ENCODE assay signal across 1 cellular context in the genomic region with DNA sequence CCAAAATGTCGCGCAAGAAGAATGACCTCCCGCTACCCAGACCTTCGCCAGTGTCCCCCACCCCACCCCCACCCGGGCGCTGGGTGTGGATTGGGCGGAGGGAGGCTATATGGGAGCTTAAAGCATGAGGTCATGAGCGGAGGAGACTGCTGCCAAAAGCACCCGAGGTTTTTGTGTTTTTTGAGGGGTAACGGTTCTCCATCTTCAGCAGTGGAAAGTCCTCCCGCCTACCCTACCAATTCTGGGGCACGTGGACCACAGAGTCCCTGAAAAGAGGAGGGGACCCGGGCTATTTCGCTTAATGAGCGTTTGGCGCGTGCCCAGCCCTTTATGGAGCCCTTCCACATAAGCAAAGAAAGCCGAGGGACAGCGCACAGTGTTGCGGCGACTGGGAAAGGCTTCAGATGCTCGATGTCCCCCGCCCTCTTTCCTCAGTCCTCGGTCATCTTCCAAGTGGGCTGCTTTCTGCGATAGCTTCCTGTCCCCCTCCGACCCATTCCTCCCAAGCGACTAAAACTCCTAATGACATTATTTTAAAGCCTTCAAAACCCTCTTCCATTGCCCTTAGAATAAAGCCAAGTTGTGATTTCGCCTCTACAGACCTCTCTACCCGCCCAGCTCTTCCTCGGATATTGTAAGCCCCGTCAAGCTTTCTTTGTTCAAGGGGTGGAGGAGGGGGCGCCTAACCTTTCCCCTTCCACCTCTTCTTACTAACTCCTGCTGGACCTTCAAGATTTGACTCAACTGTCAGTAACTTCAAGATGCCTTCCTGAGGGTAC.
A peak's percentile ranks its signal among the peaks of the same experiment; 100 is the strongest.
TF ChIP-seq lines count a peak whose summit lies in the region.

No MANE protein-coding gene starts in this region.

TF ChIP-seq in HEK293, 187 proteins besides CTCF, POLR2A, EP300 and RAD21 (continued from another document and continues in another):
- TF ChIP-seq, protein P1, sequence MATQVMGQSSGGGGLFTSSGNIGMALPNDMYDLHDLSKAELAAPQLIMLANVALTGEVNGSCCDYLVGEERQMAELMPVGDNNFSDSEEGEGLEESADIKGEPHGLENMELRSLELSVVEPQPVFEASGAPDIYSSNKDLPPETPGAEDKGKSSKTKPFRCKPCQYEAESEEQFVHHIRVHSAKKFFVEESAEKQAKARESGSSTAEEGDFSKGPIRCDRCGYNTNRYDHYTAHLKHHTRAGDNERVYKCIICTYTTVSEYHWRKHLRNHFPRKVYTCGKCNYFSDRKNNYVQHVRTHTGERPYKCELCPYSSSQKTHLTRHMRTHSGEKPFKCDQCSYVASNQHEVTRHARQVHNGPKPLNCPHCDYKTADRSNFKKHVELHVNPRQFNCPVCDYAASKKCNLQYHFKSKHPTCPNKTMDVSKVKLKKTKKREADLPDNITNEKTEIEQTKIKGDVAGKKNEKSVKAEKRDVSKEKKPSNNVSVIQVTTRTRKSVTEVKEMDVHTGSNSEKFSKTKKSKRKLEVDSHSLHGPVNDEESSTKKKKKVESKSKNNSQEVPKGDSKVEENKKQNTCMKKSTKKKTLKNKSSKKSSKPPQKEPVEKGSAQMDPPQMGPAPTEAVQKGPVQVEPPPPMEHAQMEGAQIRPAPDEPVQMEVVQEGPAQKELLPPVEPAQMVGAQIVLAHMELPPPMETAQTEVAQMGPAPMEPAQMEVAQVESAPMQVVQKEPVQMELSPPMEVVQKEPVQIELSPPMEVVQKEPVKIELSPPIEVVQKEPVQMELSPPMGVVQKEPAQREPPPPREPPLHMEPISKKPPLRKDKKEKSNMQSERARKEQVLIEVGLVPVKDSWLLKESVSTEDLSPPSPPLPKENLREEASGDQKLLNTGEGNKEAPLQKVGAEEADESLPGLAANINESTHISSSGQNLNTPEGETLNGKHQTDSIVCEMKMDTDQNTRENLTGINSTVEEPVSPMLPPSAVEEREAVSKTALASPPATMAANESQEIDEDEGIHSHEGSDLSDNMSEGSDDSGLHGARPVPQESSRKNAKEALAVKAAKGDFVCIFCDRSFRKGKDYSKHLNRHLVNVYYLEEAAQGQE (tag by site-specific recombination; IDR thresholded peaks at IDR 0.05), result peak; percentile 68
- TF ChIP-seq, protein P2, sequence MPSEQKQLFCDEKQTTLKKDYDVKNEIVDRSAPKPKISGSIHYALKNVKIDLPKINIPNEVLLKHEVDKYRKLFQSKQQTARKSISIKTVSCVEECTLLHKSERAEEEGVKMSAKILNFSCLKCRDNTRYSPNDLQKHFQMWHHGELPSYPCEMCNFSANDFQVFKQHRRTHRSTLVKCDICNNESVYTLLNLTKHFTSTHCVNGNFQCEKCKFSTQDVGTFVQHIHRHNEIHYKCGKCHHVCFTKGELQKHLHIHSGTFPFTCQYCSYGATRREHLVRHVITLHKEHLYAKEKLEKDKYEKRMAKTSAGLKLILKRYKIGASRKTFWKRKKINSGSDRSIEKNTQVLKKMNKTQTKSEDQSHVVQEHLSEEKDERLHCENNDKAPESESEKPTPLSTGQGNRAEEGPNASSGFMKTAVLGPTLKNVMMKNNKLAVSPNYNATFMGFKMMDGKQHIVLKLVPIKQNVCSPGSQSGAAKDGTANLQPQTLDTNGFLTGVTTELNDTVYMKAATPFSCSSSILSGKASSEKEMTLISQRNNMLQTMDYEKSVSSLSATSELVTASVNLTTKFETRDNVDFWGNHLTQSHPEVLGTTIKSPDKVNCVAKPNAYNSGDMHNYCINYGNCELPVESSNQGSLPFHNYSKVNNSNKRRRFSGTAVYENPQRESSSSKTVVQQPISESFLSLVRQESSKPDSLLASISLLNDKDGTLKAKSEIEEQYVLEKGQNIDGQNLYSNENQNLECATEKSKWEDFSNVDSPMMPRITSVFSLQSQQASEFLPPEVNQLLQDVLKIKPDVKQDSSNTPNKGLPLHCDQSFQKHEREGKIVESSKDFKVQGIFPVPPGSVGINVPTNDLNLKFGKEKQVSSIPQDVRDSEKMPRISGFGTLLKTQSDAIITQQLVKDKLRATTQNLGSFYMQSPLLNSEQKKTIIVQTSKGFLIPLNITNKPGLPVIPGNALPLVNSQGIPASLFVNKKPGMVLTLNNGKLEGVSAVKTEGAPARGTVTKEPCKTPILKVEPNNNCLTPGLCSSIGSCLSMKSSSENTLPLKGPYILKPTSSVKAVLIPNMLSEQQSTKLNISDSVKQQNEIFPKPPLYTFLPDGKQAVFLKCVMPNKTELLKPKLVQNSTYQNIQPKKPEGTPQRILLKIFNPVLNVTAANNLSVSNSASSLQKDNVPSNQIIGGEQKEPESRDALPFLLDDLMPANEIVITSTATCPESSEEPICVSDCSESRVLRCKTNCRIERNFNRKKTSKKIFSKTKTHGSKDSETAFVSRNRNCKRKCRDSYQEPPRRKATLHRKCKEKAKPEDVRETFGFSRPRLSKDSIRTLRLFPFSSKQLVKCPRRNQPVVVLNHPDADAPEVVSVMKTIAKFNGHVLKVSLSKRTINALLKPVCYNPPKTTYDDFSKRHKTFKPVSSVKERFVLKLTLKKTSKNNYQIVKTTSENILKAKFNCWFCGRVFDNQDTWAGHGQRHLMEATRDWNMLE (tag by site-specific recombination; conservative IDR thresholded peaks at IDR 0.05; ENCODE audit: low read depth), result no peak
- peak; percentile 67; the same call in 1 of the 2 replicates for TF ChIP-seq KLF7 (tag by site-specific recombination; IDR thresholded peaks at IDR 0.05; ENCODE audit: borderline replicate concordance)
- 0 out of 2 replicates have a peak, but pooled peaks have one; percentile 7 for TF ChIP-seq ZNF391 (tag by site-specific recombination; IDR thresholded peaks at IDR 0.05; ENCODE audit: borderline replicate concordance, low read depth)
- TF ChIP-seq ZNF792 (tag by site-specific recombination; IDR thresholded peaks at IDR 0.05), result no peak
- TF ChIP-seq, protein P3, sequence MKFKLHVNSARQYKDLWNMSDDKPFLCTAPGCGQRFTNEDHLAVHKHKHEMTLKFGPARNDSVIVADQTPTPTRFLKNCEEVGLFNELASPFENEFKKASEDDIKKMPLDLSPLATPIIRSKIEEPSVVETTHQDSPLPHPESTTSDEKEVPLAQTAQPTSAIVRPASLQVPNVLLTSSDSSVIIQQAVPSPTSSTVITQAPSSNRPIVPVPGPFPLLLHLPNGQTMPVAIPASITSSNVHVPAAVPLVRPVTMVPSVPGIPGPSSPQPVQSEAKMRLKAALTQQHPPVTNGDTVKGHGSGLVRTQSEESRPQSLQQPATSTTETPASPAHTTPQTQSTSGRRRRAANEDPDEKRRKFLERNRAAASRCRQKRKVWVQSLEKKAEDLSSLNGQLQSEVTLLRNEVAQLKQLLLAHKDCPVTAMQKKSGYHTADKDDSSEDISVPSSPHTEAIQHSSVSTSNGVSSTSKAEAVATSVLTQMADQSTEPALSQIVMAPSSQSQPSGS (tag by site-specific recombination; IDR thresholded peaks at IDR 0.05; ENCODE audit: low read depth), result peak; percentile 66
- TF ChIP-seq ZNF521 (tag by site-specific recombination; IDR thresholded peaks at IDR 0.05), result no peak
- no peak for TF ChIP-seq HOXC10 (CRISPR knock-in tag; IDR thresholded peaks at IDR 0.05)
- TF ChIP-seq ZNF626 (tag by site-specific recombination; IDR thresholded peaks at IDR 0.05), result no peak
- TF ChIP-seq GLI2 (tag by site-specific recombination; IDR thresholded peaks at IDR 0.05; ENCODE audit: borderline replicate concordance, low read depth), result no peak
- TF ChIP-seq ZNF623 (tag by site-specific recombination; IDR thresholded peaks at IDR 0.05), result no peak
- TF ChIP-seq, protein P4, sequence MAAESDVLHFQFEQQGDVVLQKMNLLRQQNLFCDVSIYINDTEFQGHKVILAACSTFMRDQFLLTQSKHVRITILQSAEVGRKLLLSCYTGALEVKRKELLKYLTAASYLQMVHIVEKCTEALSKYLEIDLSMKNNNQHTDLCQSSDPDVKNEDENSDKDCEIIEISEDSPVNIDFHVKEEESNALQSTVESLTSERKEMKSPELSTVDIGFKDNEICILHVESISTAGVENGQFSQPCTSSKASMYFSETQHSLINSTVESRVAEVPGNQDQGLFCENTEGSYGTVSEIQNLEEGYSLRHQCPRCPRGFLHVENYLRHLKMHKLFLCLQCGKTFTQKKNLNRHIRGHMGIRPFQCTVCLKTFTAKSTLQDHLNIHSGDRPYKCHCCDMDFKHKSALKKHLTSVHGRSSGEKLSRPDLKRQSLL (tag by site-specific recombination; IDR thresholded peaks at IDR 0.05), result no peak
- TF ChIP-seq KLF8 (tag by site-specific recombination; IDR thresholded peaks at IDR 0.05), result peak; percentile 63
- no peak for TF ChIP-seq ZNF664 (tag by site-specific recombination; IDR thresholded peaks at IDR 0.05)
- no peak for TF ChIP-seq PRDM1 (tag by site-specific recombination; IDR thresholded peaks at IDR 0.05)
- TF ChIP-seq ZBTB8A (tag by site-specific recombination; IDR thresholded peaks at IDR 0.05), result peak; percentile 55
- peak; percentile 50; the same call in 1 of the 2 replicates for TF ChIP-seq FEZF1 (tag by site-specific recombination; IDR thresholded peaks at IDR 0.05)
- TF ChIP-seq ZNF701 (tag by site-specific recombination; IDR thresholded peaks at IDR 0.05), result 0 out of 2 replicates have a peak, but pooled peaks have one; percentile 9
- TF ChIP-seq, protein P5, sequence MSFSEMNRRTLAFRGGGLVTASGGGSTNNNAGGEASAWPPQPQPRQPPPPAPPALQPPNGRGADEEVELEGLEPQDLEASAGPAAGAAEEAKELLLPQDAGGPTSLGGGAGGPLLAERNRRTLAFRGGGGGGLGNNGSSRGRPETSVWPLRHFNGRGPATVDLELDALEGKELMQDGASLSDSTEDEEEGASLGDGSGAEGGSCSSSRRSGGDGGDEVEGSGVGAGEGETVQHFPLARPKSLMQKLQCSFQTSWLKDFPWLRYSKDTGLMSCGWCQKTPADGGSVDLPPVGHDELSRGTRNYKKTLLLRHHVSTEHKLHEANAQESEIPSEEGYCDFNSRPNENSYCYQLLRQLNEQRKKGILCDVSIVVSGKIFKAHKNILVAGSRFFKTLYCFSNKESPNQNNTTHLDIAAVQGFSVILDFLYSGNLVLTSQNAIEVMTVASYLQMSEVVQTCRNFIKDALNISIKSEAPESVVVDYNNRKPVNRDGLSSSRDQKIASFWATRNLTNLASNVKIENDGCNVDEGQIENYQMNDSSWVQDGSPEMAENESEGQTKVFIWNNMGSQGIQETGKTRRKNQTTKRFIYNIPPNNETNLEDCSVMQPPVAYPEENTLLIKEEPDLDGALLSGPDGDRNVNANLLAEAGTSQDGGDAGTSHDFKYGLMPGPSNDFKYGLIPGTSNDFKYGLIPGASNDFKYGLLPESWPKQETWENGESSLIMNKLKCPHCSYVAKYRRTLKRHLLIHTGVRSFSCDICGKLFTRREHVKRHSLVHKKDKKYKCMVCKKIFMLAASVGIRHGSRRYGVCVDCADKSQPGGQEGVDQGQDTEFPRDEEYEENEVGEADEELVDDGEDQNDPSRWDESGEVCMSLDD (tag by site-specific recombination; IDR thresholded peaks at IDR 0.05), result no peak
- TF ChIP-seq ZFP37 (tag by site-specific recombination; IDR thresholded peaks at IDR 0.05), result no peak; the same call in 1 of the 2 replicates
- TF ChIP-seq ZFP69B (tag by site-specific recombination; IDR thresholded peaks at IDR 0.05), result no peak
- TF ChIP-seq ZNF677 (tag by site-specific recombination; IDR thresholded peaks at IDR 0.05), result no peak
- peak; percentile 72; the same call in 1 of the 2 replicates for TF ChIP-seq ZBTB21 (tag by site-specific recombination; IDR thresholded peaks at IDR 0.05)
- TF ChIP-seq SP2 (tag by site-specific recombination; IDR thresholded peaks at IDR 0.05), result peak; percentile 40
- 0 out of 2 replicates have a peak, but pooled peaks have one; percentile 21 for TF ChIP-seq ZNF777 (tag by site-specific recombination; IDR thresholded peaks at IDR 0.05; ENCODE audit: borderline replicate concordance)
- TF ChIP-seq ZNF23 (tag by site-specific recombination; IDR thresholded peaks at IDR 0.05; ENCODE audit: borderline replicate concordance), result no peak
- peak; percentile 79 for TF ChIP-seq ZNF629 (tag by site-specific recombination; IDR thresholded peaks at IDR 0.05)
- no peak for TF ChIP-seq SCRT2 (tag by site-specific recombination; IDR thresholded peaks at IDR 0.05)
- peak; percentile 58; the same call in 1 of the 2 replicates for TF ChIP-seq ZBTB48 (tag by site-specific recombination; IDR thresholded peaks at IDR 0.05)
- 0 out of 2 replicates have a peak, but pooled peaks have one; percentile 33 for TF ChIP-seq ZNF341 (tag by site-specific recombination; IDR thresholded peaks at IDR 0.05; ENCODE audit: low read depth)
- 0 out of 2 replicates have a peak, but pooled peaks have one; percentile 21 for TF ChIP-seq BCL11A (tag by site-specific recombination; IDR thresholded peaks at IDR 0.05; ENCODE audit: low read depth)
- TF ChIP-seq GFI1B (tag by site-specific recombination; IDR thresholded peaks at IDR 0.05), result no peak
- TF ChIP-seq, protein P6, sequence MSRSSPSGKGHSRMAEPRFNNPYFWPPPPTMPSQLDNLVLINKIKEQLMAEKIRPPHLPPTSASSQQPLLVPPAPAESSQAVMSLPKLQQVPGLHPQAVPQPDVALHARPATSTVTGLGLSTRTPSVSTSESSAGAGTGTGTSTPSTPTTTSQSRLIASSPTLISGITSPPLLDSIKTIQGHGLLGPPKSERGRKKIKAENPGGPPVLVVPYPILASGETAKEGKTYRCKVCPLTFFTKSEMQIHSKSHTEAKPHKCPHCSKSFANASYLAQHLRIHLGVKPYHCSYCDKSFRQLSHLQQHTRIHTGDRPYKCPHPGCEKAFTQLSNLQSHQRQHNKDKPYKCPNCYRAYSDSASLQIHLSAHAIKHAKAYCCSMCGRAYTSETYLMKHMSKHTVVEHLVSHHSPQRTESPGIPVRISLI (tag by site-specific recombination; IDR thresholded peaks at IDR 0.05), result peak; percentile 47; the same call in 1 of the 2 replicates
- TF ChIP-seq, protein P7, sequence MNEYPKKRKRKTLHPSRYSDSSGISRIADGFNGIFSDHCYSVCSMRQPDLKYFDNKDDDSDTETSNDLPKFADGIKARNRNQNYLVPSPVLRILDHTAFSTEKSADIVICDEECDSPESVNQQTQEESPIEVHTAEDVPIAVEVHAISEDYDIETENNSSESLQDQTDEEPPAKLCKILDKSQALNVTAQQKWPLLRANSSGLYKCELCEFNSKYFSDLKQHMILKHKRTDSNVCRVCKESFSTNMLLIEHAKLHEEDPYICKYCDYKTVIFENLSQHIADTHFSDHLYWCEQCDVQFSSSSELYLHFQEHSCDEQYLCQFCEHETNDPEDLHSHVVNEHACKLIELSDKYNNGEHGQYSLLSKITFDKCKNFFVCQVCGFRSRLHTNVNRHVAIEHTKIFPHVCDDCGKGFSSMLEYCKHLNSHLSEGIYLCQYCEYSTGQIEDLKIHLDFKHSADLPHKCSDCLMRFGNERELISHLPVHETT (tag by site-specific recombination; IDR thresholded peaks at IDR 0.05), result 0 out of 2 replicates have a peak, but pooled peaks have one; percentile 12
- TF ChIP-seq ZNF510 (tag by site-specific recombination; IDR thresholded peaks at IDR 0.05; ENCODE audit: insufficient replicate concordance), result no peak
- peak; percentile 99 for TF ChIP-seq ZBTB17 (tag by site-specific recombination; IDR thresholded peaks at IDR 0.05)
- peak; percentile 81 for TF ChIP-seq KLF1 (tag by site-specific recombination; IDR thresholded peaks at IDR 0.05)
- peak; percentile 22 for TF ChIP-seq ZSCAN30 (tag by site-specific recombination; IDR thresholded peaks at IDR 0.05)
- TF ChIP-seq, protein P8, sequence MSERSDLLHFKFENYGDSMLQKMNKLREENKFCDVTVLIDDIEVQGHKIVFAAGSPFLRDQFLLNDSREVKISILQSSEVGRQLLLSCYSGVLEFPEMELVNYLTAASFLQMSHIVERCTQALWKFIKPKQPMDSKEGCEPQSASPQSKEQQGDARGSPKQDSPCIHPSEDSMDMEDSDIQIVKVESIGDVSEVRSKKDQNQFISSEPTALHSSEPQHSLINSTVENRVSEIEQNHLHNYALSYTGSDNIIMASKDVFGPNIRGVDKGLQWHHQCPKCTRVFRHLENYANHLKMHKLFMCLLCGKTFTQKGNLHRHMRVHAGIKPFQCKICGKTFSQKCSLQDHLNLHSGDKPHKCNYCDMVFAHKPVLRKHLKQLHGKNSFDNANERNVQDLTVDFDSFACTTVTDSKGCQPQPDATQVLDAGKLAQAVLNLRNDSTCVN (tag by site-specific recombination; optimal IDR thresholded peaks at IDR 0.05), result no peak
- no peak for TF ChIP-seq ZNF266 (tag by site-specific recombination; IDR thresholded peaks at IDR 0.05; ENCODE audit: low read depth)
- peak; percentile 41; the same call in 1 of the 2 replicates for TF ChIP-seq WT1 (tag by site-specific recombination; IDR thresholded peaks at IDR 0.05)
